1 cellular context compared by ENCODE assay signal in genomic region chr2:202911203-202911512, GRCh38.
TF ChIP-seq lines count a peak whose summit lies in the region.

No MANE protein-coding gene starts in this region.

TF ChIP-seq in A549, 52 proteins besides CTCF, POLR2A, EP300 and RAD21 (continued from another document):
- TF ChIP-seq HMGXB4 (CRISPR knock-in tag; IDR thresholded peaks at IDR 0.05; ENCODE audit: borderline replicate concordance) (no peak), EHF (CRISPR knock-in tag; IDR thresholded peaks at IDR 0.05) (no peak), ELK1 (IDR thresholded peaks at IDR 0.05; ENCODE audit: low read depth, low read length) (no peak), SMC3 (IDR thresholded peaks at IDR 0.05) (no peak), BHLHE40 (IDR thresholded peaks at IDR 0.05; ENCODE audit: low read depth, low read length) (no peak), GATA3 (IDR thresholded peaks at IDR 0.05; ENCODE audit: borderline replicate concordance) (no peak), ZFP36 (IDR thresholded peaks at IDR 0.05; ENCODE audit: borderline replicate concordance, partially characterized antibody) (no peak)
